Comparison of ENCODE assay signal across 1 cellular context in the genomic region with DNA sequence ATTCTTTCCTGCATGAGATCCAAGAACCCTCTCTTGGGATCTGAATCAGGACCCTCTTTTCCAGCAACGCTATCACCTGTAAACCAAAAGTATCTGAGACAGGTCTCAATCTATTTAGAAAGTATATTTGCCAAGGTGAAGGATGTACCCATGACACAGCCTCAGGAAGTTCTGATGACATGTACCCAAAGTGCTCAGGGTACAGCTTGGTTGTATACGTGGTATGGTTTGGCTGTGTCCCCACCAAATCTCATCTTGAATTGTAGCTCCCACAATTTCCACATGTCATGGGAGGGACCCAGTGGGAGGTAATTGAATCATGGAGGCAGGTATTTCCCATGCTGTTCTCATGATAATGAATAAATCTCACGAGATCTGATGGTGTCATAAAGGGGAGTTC. TPM values are rescaled to one million over a fixed set of nuclear protein-coding genes. Genes with fewer than 3 reads are reported as not detected.
"Had no signal": no experiment of that assay in that cellular context is flagged by ENCODE, and none has a peak within 500 bp of the region (broad histone marks: within the 10 kb centered on the region; RNA-seq: fewer than 3 reads in every experiment).

No MANE protein-coding gene starts in this region.

RNA-seq across cellular contexts. Expression of gene OAS2, which starts 10.5 kb away (rescaled TPM):
- total RNA-seq: osteocyte had no signal
